In genomic region chr2:27001851-27002369, GRCh38 we compare ENCODE assay signal across 18 cellular contexts. TPM values are rescaled to one million over a fixed set of nuclear protein-coding genes. Genes with fewer than 3 reads are reported as not detected.
DNase-seq lines count a peak whose midpoint lies in the region; FAIRE-seq and TF ChIP-seq lines count a peak whose summit lies in the region.
"Had no signal": no experiment of that assay in that cellular context is flagged by ENCODE, and none has a peak within 500 bp of the region (broad histone marks: within the 10 kb centered on the region; RNA-seq: fewer than 3 reads in every experiment).

No MANE protein-coding gene starts in this region.

- H2AFZ ChIP-seq in parathyroid adenoma = peak overlapping the region; percentile 19
- H2AFZ ChIP-seq in Karpas-422 (ENCODE audit: low read length) = no peak overlapping the region

- no peaks in the 10 kb centered on the region for H3K9me2 ChIP-seq in Karpas-422 (replicated peaks; ENCODE audit: insufficient read depth, low read length)
- H3K9me2 ChIP-seq: SK-N-SH had no signal

- no peaks in the 10 kb centered on the region for H3K9me3 ChIP-seq in parathyroid adenoma (ENCODE audit: control insufficient read depth, low read length)
- H3K9me3 ChIP-seq in Karpas-422 (ENCODE audit: low read length) = no peaks in the 10 kb centered on the region
- H3K9me3 ChIP-seq: BLaER1, HAP-1, SK-N-SH had no signal

- DNase-seq in Ammon's horn (ENCODE audit: low spot score) (peak; percentile 36), M059J (ENCODE audit: low read depth) (peak; percentile 25), epithelial cell of esophagus (ENCODE audit: low read depth) (peak; percentile 58), GM12891 (ENCODE audit: insufficient read length, low spot score) (no peak), NCI-H1092 (lab: John Stamatoyannopoulos, UW) (no peak), Karpas-422 (no peak)
- DNase-seq: CD8-positive, alpha-beta memory T cell; EL; IMR-90; NCI-H1105 treated with DMSO at 0.1 percent for 48 hours; NCI-H187; NCI-H2171; NCI-H446 treated with DMSO at 0.1 percent for 48 hours; NCI-H774; SK-N-SH had no signal

- peaks cover 48% of the 10 kb centered on the region for H3K79me2 ChIP-seq in parathyroid adenoma
- H3K79me2 ChIP-seq in Karpas-422 (ENCODE audit: low read length) = no peaks in the 10 kb centered on the region

- no peaks in the 10 kb centered on the region for H3K36me3 ChIP-seq in parathyroid adenoma (ENCODE audit: control insufficient read depth, insufficient read depth, low read length)
- H3K36me3 ChIP-seq in Karpas-422 (ENCODE audit: insufficient read depth, low read length) = no peaks in the 10 kb centered on the region
- H3K36me3 ChIP-seq: BLaER1, HAP-1 had no signal

- H3K4me2 ChIP-seq in parathyroid adenoma (ENCODE audit: low read length) (peak overlapping the region; percentile 55), Karpas-422 (ENCODE audit: low read depth, low read length, poor library complexity, severe bottlenecking) (no peak overlapping the region)
- H3K4me2 ChIP-seq: BLaER1, SK-N-SH had no signal

- TF ChIP-seq POLR2A in GM12891 (IDR thresholded peaks at IDR 0.05; ENCODE audit: low read depth, low read length) = no peak

- H3K27ac ChIP-seq in parathyroid adenoma = peak overlapping the region; percentile 57
- H3K27ac ChIP-seq in Karpas-422 (ENCODE audit: low read length) = no peak overlapping the region
- H3K27ac ChIP-seq: BLaER1 had no signal

- TF ChIP-seq CTCF in epithelial cell of esophagus (IDR thresholded peaks at IDR 0.05; ENCODE audit: insufficient read depth, low read depth, low read length, missing control alignments) = no peak
- TF ChIP-seq CTCF in parathyroid adenoma (IDR thresholded peaks at IDR 0.05) = no peak

- H3K27me3 ChIP-seq in parathyroid adenoma (ENCODE audit: control insufficient read depth, insufficient read depth, low read length) = no peaks in the 10 kb centered on the region
- no peaks in the 10 kb centered on the region for H3K27me3 ChIP-seq in Karpas-422 (ENCODE audit: low read length)
- H3K27me3 ChIP-seq: BLaER1 had no signal

- FAIRE-seq in GM12891 (lab: Jason Lieb, UNC) = no peak

- no peaks in the 10 kb centered on the region for H4K20me1 ChIP-seq in Karpas-422 (ENCODE audit: insufficient read depth, low read depth, low read length)
- H4K20me1 ChIP-seq: BLaER1 had no signal

- no peak overlapping the region for H3K4me3 ChIP-seq in epithelial cell of esophagus (ENCODE audit: low read length)
- no peak overlapping the region for H3K4me3 ChIP-seq in parathyroid adenoma (ENCODE audit: low read depth, low read length)
- no peak overlapping the region for H3K4me3 ChIP-seq in Karpas-422 (ENCODE audit: low read length)
- H3K4me3 ChIP-seq: BLaER1, HAP-1 had no signal

- H3K9ac ChIP-seq in parathyroid adenoma (no peak overlapping the region), Karpas-422 (ENCODE audit: low read length) (no peak overlapping the region)
- H3K9ac ChIP-seq: BLaER1, SK-N-SH had no signal

- H3K4me1 ChIP-seq in parathyroid adenoma = peaks cover 13% of the 10 kb centered on the region
- no peaks in the 10 kb centered on the region for H3K4me1 ChIP-seq in Karpas-422 (ENCODE audit: low read length)
- H3K4me1 ChIP-seq: BLaER1, HAP-1 had no signal

TF ChIP-seq in GM12891, 5 proteins besides CTCF, POLR2A, EP300 and RAD21:
- TF ChIP-seq POLR2AphosphoS5 (IDR thresholded peaks at IDR 0.05; ENCODE audit: low read depth, low read length) (no peak), SPI1 (IDR thresholded peaks at IDR 0.05; ENCODE audit: low read depth, low read length) (no peak), PAX5 (IDR thresholded peaks at IDR 0.05; ENCODE audit: insufficient read depth, low read length, severe bottlenecking) (no peak), POU2F2 (IDR thresholded peaks at IDR 0.05; ENCODE audit: low read depth, low read length) (no peak), TAF1 (IDR thresholded peaks at IDR 0.05; ENCODE audit: low read depth, low read length) (no peak)

RNA-seq across cellular contexts. Expression of gene TMEM214, which starts 30.9 kb away (rescaled TPM):
- total RNA-seq in M059J (2014; rRNA removed; shearing (Covaris generic)) = 88.6 and 98.5 TPM in 2 replicates
- 38.1 TPM for polyA plus RNA-seq in GM12891 (2012; ENCODE audit: low read depth, missing spikeins)
- total RNA-seq in Karpas-422 (2014; rRNA removed; shearing (Covaris generic); ENCODE audit: low replicate concordance) = 20.8 and 31.8 TPM in 2 replicates

RNA-seq across cellular contexts. Expression of gene MAPRE3, which starts 31.5 kb away (rescaled TPM):
- total RNA-seq in M059J (2014; rRNA removed; shearing (Covaris generic)) = 0.57 and 7.1 TPM in 2 replicates
- 2.5 TPM for polyA plus RNA-seq in GM12891 (2012; ENCODE audit: low read depth, missing spikeins)
- 0.30 and 0.65 TPM in 2 replicates for total RNA-seq in Karpas-422 (2014; rRNA removed; shearing (Covaris generic); ENCODE audit: low replicate concordance)

RNA-seq across cellular contexts. Expression of gene AGBL5, which starts 49.6 kb away (rescaled TPM):
- 25.8 and 26.0 TPM in 2 replicates for total RNA-seq in M059J (2014; rRNA removed; shearing (Covaris generic))
- 17.6 TPM for polyA plus RNA-seq in GM12891 (2012; ENCODE audit: low read depth, missing spikeins)
- 30.0 and 35.7 TPM in 2 replicates for total RNA-seq in Karpas-422 (2014; rRNA removed; shearing (Covaris generic); ENCODE audit: low replicate concordance)

Comparison
In these comparisons a context has a peak if more than half of its experiments do, and no peak if none do; other contexts are left out.
1. DNase-seq: peak in Ammon's horn (single experiment), M059J (single experiment) and epithelial cell of esophagus (single experiment); none in GM12891 (single experiment), NCI-H1092 (single experiment) and Karpas-422 (single experiment).